ENCODE assay signal across 20 cellular contexts in the genomic region with DNA sequence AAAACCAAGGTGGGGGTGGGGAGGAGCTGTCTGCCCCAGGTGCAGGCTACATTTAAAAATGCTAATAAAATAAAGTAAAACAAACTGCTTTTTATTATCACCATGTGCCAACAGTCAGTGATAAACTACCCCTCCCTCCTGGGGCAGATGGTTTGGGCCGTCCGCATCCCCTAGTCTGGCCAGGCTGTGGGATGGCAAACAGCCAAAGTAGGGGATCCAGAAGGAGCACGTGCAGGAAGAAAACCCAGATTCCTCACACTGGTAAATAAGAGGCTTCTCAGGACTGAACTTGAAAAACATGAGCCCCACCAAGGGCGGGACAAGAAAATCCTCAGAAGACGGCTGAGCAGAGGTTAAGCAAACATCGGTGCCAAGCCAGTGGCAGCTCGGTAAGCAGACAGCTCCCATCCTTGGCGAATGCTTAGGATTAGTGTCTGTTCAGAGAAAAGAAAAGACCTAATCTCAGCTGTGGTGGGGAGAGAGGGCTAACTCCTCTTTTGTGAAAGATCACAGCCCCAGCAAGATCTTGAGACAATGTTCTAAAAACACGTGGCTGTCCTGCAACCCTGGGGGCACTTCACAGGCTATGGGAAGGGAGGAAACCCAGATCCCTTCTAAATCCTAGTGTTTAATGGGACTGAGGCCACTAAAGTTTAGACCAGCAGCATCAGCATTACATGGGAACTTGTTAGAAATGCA. TPM values are rescaled to one million over a fixed set of nuclear protein-coding genes. Genes with fewer than 3 reads are reported as not detected.
DNase-seq lines count a peak whose midpoint lies in the region; ATAC-seq and TF ChIP-seq lines count a peak whose summit lies in the region.
"Had no signal": no experiment of that assay in that cellular context is flagged by ENCODE, and none has a peak within 500 bp of the region (broad histone marks: within the 10 kb centered on the region; RNA-seq: fewer than 3 reads in every experiment).

No MANE protein-coding gene starts in this region.

- no peak for TF ChIP-seq CTCF in VCaP (conservative IDR thresholded peaks at IDR 0.05)

- H3K36me3 Mint-ChIP-seq in activated CD4-positive, alpha-beta T cell treated with anti-CD3 and anti-CD28 coated beads, Interleukin-2, amount 10 ng/mL, durations not matched to agents 24 days and 14 days (ENCODE audit: low read depth): no peaks in the 10 kb centered on the region

- H3K27me3 Mint-ChIP-seq in activated CD4-positive, alpha-beta T cell treated with anti-CD3 and anti-CD28 coated beads, Interleukin-2, amount 10 ng/mL, durations not matched to agents 24 days and 14 days: no peaks in the 10 kb centered on the region

- peak overlapping the region; percentile 82 for H3K27ac ChIP-seq in VCaP
- H3K27ac ChIP-seq: brain microvascular endothelial cell, uterus had no signal

- no peak overlapping the region for H3K4me3 Mint-ChIP-seq in activated CD4-positive, alpha-beta T cell treated with anti-CD3 and anti-CD28 coated beads, Interleukin-2, amount 10 ng/mL, durations not matched to agents 24 days and 14 days
- H3K4me3 Mint-ChIP-seq: dendritic cell treated with granulocyte-macrophage colony-stimulating factor and Interleukin-4, amounts not matched to agents 40 ng/mL and 50 ng/mL, for 4 days had no signal

- DNase-seq in D341Med (ENCODE audit: low spot score) (peak; percentile 84), NCI-H2171 (lab: John Stamatoyannopoulos, UW) (peak; percentile 68), islet precursor cell (peak; percentile 21), NCI-H187 (lab: John Stamatoyannopoulos, UW) (no peak), cerebellar nuclear complex (lab: John Stamatoyannopoulos, UW) (no peak)
- DNase-seq in activated CD4-positive, alpha-beta T cell treated with anti-CD3 and anti-CD28 coated beads, Interleukin-2, amount 10 ng/mL, durations not matched to agents 24 days and 14 days: no peak
- DNase-seq: ACHN; activated CD4-positive, alpha-beta T cell treated with anti-CD3 and anti-CD28 coated beads for 4 hours; brain microvascular endothelial cell; C1 segment of cervical spinal cord; DMS153; NCI-H1694 treated with DMSO at 0.1 percent for 48 hours; retina; uterus had no signal

- intact Hi-C loops in activated CD4-positive, alpha-beta T cell treated with anti-CD3 and anti-CD28 coated beads, Interleukin-2, amount 10 ng/mL, durations not matched to agents 24 days and 14 days (cut with micrococcal nuclease): no loop called here

- no peaks in the 10 kb centered on the region for H3K9me3 Mint-ChIP-seq in activated CD4-positive, alpha-beta T cell treated with anti-CD3 and anti-CD28 coated beads, Interleukin-2, amount 10 ng/mL, durations not matched to agents 24 days and 14 days
- H3K9me3 Mint-ChIP-seq: activated T-helper 2 cell treated with anti-CD3 and anti-CD28 coated beads, Interferon-gamma antibody, Interleukin-2, Interleukin-4, amounts not matched to agents 10 μg/mL and 5 μg/mL and 100 μg/mL, durations not matched to agents 14 hours and 24 hours and 36 hours; dendritic cell treated with granulocyte-macrophage colony-stimulating factor and Interleukin-4, amounts not matched to agents 40 ng/mL and 50 ng/mL, for 4 days had no signal

- no peaks in the 10 kb centered on the region for H3K4me1 Mint-ChIP-seq in activated CD4-positive, alpha-beta T cell treated with anti-CD3 and anti-CD28 coated beads, Interleukin-2, amount 10 ng/mL, durations not matched to agents 24 days and 14 days

- ATAC-seq in GM21381 (IDR thresholded peaks at IDR 0.05; ENCODE audit: unreplicated experiment): no peak

- no peak overlapping the region for H3K27ac Mint-ChIP-seq in activated CD4-positive, alpha-beta T cell treated with anti-CD3 and anti-CD28 coated beads, Interleukin-2, amount 10 ng/mL, durations not matched to agents 24 days and 14 days
- H3K27ac Mint-ChIP-seq: activated T-helper 2 cell treated with anti-CD3 and anti-CD28 coated beads, Interferon-gamma antibody, Interleukin-2, Interleukin-4, amounts not matched to agents 10 μg/mL and 5 μg/mL and 100 μg/mL, durations not matched to agents 14 hours and 24 hours and 36 hours; dendritic cell treated with granulocyte-macrophage colony-stimulating factor and Interleukin-4, amounts not matched to agents 40 ng/mL and 50 ng/mL, for 4 days had no signal

RNA-seq across cellular contexts. Expression of a gene that starts 46.5 kb away (rescaled TPM):
- total RNA-seq in activated CD4-positive, alpha-beta T cell treated with anti-CD3 and anti-CD28 coated beads, Interleukin-2, amount 10 ng/mL, durations not matched to agents 24 days and 14 days: 0.16 and 0.38 TPM in 2 replicates
- total RNA-seq: activated T-helper 2 cell treated with anti-CD3 and anti-CD28 coated beads, Interferon-gamma antibody, Interleukin-2, Interleukin-4, amounts not matched to agents 10 μg/mL and 5 μg/mL and 100 μg/mL, durations not matched to agents 14 hours and 24 hours and 36 hours; lung; NCI-H460 had no signal

Comparison
In these comparisons a context has a peak if more than half of its experiments do, and no peak if none do; other contexts are left out.
1. DNase-seq: peak in D341Med (single experiment), NCI-H2171 (single experiment) and islet precursor cell (single experiment); none in activated CD4-positive, alpha-beta T cell treated with anti-CD3 and anti-CD28 coated beads, Interleukin-2, amount 10 ng/mL, durations not matched to agents 24 days and 14 days (single experiment), NCI-H187 (0 of 2) and cerebellar nuclear complex (0 of 2).